8 cellular contexts compared by ENCODE assay signal in the genomic region with DNA sequence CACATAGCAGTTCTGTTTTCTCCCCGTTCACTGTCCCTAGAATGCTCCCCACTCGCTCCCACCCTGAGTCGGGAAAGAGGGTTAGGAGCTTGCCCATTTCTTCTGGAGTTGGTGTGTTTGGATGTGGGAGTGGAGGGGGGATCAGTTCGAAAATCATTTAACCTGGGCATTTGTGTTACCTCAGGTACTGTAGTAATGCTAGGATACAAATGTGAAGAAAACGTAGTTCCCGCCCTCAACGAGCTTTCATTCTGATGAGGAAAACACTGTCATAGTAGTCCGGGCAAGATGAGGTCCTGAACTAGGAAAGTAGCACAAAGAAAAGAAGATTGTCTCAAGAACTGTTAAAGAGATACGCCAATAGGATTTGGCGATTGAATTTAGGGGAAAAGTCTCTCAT. TPM values are rescaled to one million over a fixed set of nuclear protein-coding genes. Genes with fewer than 3 reads are reported as not detected.
DNase-seq lines count a peak whose midpoint lies in the region; ATAC-seq and TF ChIP-seq lines count a peak whose summit lies in the region.

No MANE protein-coding gene starts in this region.

- POLR2A ChIA-PET in HEK293 (lab: Yijun Ruan, JAX): interaction anchor here (1.0 to 1.7 kb wide), 6 partner anchors 8 to 160 kb away, joined by 3 to 7 read pairs (median 4); partner anchors contain the start of genes NKAPD1 and PIH1D2

- TF ChIP-seq CTCF in HEK293 (tag by site-specific recombination; IDR thresholded peaks at IDR 0.05) (no peak), WERI-Rb-1 (IDR thresholded peaks at IDR 0.05; ENCODE audit: low read depth, low read length) (no peak), cardiac muscle cell (IDR thresholded peaks at IDR 0.05; ENCODE audit: low read depth, low read length) (no peak)

- DNase-seq in WERI-Rb-1 (no peak), cardiac muscle cell (ENCODE audit: low read depth in 1 of 2, low spot score in 1 of 2) (peak in 1 of 2 donors; percentile 2), midbrain (lab: John Stamatoyannopoulos, UW) (no peak), KBM-7 (no peak)

- ATAC-seq in GM18511 (IDR thresholded peaks at IDR 0.05; ENCODE audit: unreplicated experiment): no peak
- ATAC-seq in HG02759 (IDR thresholded peaks at IDR 0.05; ENCODE audit: unreplicated experiment): no peak

- H3K4me3 ChIP-seq in HEK293 (ENCODE audit: low read depth, low read length) (peak overlapping the region; percentile 95), WERI-Rb-1 (ENCODE audit: low read depth, low read length) (peak overlapping the region; percentile 64), cardiac muscle cell (peak overlapping the region; percentile 86), skeletal muscle tissue (ENCODE audit: low read length in 3 of 3) (peak overlapping the region; percentile 96 to 100 (median 97))

- H3K4me1 ChIP-seq in HEK293 (ENCODE audit: control insufficient read depth, insufficient read depth, low read length) (no peaks in the 10 kb centered on the region), cardiac muscle cell (ENCODE audit: low read depth) (peaks cover 11% of the 10 kb centered on the region), skeletal muscle tissue (ENCODE audit: control insufficient read depth in 3 of 3, insufficient read depth in 3 of 3, low read length in 3 of 3) (peaks cover 28 to 50% (median 35%) of the 10 kb centered on the region in 3 donors)

- peak overlapping the region; percentile 95 to 98 (median 96) for H3K9ac ChIP-seq in skeletal muscle tissue (ENCODE audit: low read depth in 1 of 3, low read length in 3 of 3)

- CTCF ChIA-PET in HEK293 (lab: Yijun Ruan, JAX): interaction anchor here (1.4 kb wide), 1 partner anchor 26 kb away, joined by 5 read pairs; no protein-coding TSS in a partner anchor

- in situ Hi-C loops in KBM-7 (cut with MboI; ENCODE audit: low pct_unique_long_range_greater_than_20kb, low sequenced_read_pairs): no loop called here

- H3K27me3 ChIP-seq in WERI-Rb-1 (ENCODE audit: insufficient read depth, low read depth, severe bottlenecking): no peaks in the 10 kb centered on the region
- H3K27me3 ChIP-seq in cardiac muscle cell: no peaks in the 10 kb centered on the region
- no peaks in the 10 kb centered on the region for H3K27me3 ChIP-seq in skeletal muscle tissue (ENCODE audit: control insufficient read depth in 3 of 3, insufficient read depth in 3 of 3, low read length in 3 of 3)

- no peak overlapping the region; the same call in 1 of the 2 replicates for H3K27ac ChIP-seq in HEK293 (ENCODE audit: extremely low read depth, low read depth, low read length)
- peak overlapping the region; percentile 77 for H3K27ac ChIP-seq in WERI-Rb-1
- peak overlapping the region; percentile 78 for H3K27ac ChIP-seq in cardiac muscle cell
- peak overlapping the region; percentile 91 for H3K27ac ChIP-seq in skeletal muscle tissue (ENCODE audit: low read depth, low read length)

- peaks cover 18 to 83% of the 10 kb centered on the region in 2 experiments for H3K36me3 ChIP-seq in HEK293 (ENCODE audit: control insufficient read depth in 2 of 2, insufficient read depth in 1 of 2, low read length in 2 of 2)
- H3K36me3 ChIP-seq in WERI-Rb-1: peaks cover 78% of the 10 kb centered on the region
- H3K36me3 ChIP-seq in cardiac muscle cell: peaks cover 58% of the 10 kb centered on the region
- peaks cover 41 to 69% (median 69%) of the 10 kb centered on the region in 3 donors for H3K36me3 ChIP-seq in skeletal muscle tissue (ENCODE audit: control insufficient read depth in 3 of 3, insufficient read depth in 3 of 3, low read length in 3 of 3)

- H3K9me3 ChIP-seq in HEK293 (ENCODE audit: control insufficient read depth, insufficient read depth, low read depth, low read length) (no peaks in the 10 kb centered on the region), WERI-Rb-1 (ENCODE audit: severe bottlenecking) (no peaks in the 10 kb centered on the region), cardiac muscle cell (ENCODE audit: low read depth) (no peaks in the 10 kb centered on the region), skeletal muscle tissue (ENCODE audit: control insufficient read depth in 3 of 3, low read length in 3 of 3) (no peaks in the 10 kb centered on the region)

TF ChIP-seq in HEK293, 187 proteins besides CTCF, POLR2A, EP300 and RAD21:
- TF ChIP-seq ZNF23 (tag by site-specific recombination; IDR thresholded peaks at IDR 0.05; ENCODE audit: borderline replicate concordance): no peak
- no peak for TF ChIP-seq ZNF561 (tag by site-specific recombination; IDR thresholded peaks at IDR 0.05; ENCODE audit: borderline replicate concordance)
- no peak for TF ChIP-seq ZNF202 (tag by site-specific recombination; IDR thresholded peaks at IDR 0.05; ENCODE audit: borderline replicate concordance)
- TF ChIP-seq ZNF426 (tag by site-specific recombination; IDR thresholded peaks at IDR 0.05): no peak
- no peak for TF ChIP-seq ZNF704 (tag by site-specific recombination; IDR thresholded peaks at IDR 0.05)
- TF ChIP-seq ZNF292 (tag by site-specific recombination; IDR thresholded peaks at IDR 0.05; ENCODE audit: borderline replicate concordance, low read depth): no peak
- TF ChIP-seq REPIN1 (tag by site-specific recombination; IDR thresholded peaks at IDR 0.05; ENCODE audit: low read depth): no peak
- no peak for TF ChIP-seq ZBTB26 (tag by site-specific recombination; optimal IDR thresholded peaks at IDR 0.05)
- TF ChIP-seq ZNF16 (tag by site-specific recombination; IDR thresholded peaks at IDR 0.05; ENCODE audit: low read depth): no peak
- TF ChIP-seq ZNF777 (tag by site-specific recombination; IDR thresholded peaks at IDR 0.05; ENCODE audit: borderline replicate concordance): no peak
- TF ChIP-seq BCL11A (tag by site-specific recombination; IDR thresholded peaks at IDR 0.05; ENCODE audit: low read depth): no peak
- TF ChIP-seq, protein P1, sequence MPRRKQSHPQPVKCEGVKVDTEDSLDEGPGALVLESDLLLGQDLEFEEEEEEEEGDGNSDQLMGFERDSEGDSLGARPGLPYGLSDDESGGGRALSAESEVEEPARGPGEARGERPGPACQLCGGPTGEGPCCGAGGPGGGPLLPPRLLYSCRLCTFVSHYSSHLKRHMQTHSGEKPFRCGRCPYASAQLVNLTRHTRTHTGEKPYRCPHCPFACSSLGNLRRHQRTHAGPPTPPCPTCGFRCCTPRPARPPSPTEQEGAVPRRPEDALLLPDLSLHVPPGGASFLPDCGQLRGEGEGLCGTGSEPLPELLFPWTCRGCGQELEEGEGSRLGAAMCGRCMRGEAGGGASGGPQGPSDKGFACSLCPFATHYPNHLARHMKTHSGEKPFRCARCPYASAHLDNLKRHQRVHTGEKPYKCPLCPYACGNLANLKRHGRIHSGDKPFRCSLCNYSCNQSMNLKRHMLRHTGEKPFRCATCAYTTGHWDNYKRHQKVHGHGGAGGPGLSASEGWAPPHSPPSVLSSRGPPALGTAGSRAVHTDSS (tag by site-specific recombination; IDR thresholded peaks at IDR 0.05): no peak

RNA-seq across cellular contexts. Expression of gene SDHD, which starts 0.5 kb away (rescaled TPM):
- total RNA-seq in cardiac muscle cell (52.1 and 70.7 TPM in 2 replicates), skeletal muscle tissue (129 TPM)
- 176 and 184 TPM in 2 replicates for polyA plus RNA-seq in cardiac muscle cell

RNA-seq across cellular contexts. Expression of gene TIMM8B, which starts 0.7 kb away (rescaled TPM):
- total RNA-seq in cardiac muscle cell (46.7 and 97.1 TPM in 2 replicates), skeletal muscle tissue (66.8 TPM)
- polyA plus RNA-seq in cardiac muscle cell: 149 and 204 TPM in 2 replicates

RNA-seq across cellular contexts. Expression of gene NKAPD1, which starts 13.1 kb away (rescaled TPM):
- total RNA-seq in cardiac muscle cell (15.0 and 19.6 TPM in 2 replicates), skeletal muscle tissue (16.7 TPM)
- 12.8 and 16.2 TPM in 2 replicates for polyA plus RNA-seq in cardiac muscle cell

RNA-seq across cellular contexts. Expression of gene PIH1D2, which starts 13.4 kb away (rescaled TPM):
- total RNA-seq in cardiac muscle cell (1.3 and 2.4 TPM in 2 replicates), skeletal muscle tissue (1.6 TPM)
- polyA plus RNA-seq in cardiac muscle cell: 0.36 and 5.9 TPM in 2 replicates
